Comparison of ENCODE assay signal across 31 cellular contexts in the genomic region with DNA sequence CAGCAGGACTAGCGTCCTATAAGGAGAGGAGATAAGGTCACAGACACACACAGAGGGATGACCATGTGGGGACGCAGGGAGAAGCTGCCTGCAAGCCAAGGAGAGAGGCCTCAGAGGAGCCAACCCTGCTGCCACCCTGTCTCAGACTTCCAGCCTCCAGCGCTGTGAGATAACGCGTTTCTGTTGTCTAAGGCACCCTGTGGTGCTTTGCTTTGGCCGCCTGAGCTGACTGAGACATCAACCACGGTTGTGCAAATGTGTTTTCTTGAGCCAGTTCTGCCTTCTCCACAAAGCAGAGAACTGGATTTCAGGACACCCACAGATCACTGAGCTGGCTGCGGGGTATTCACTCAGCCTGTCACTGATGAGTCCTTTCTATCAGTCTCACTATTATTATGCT.
"Had no signal": no experiment of that assay in that cellular context is flagged by ENCODE, and none has a peak within 500 bp of the region (broad histone marks: within the 10 kb centered on the region; RNA-seq: fewer than 3 reads in every experiment).

No MANE protein-coding gene starts in this region.

- H3K4me3 ChIP-seq: colonic mucosa, gastroesophageal sphincter, heart left ventricle, hepatocyte, lower lobe of right lung, mucosa of descending colon, ovary, psoas muscle, sigmoid colon, spleen, testis, tibial artery had no signal

- H3K4me1 Mint-ChIP-seq: endodermal cell; memory B cell; stimulated activated memory B cell treated with anti-CD40 and anti-IgM and Interleukin-4, amounts not matched to agents 10 μg/mL and 1 μg/mL and 100 μg/mL, for 72 hours had no signal

- H3K27ac Mint-ChIP-seq: dendritic cell treated with granulocyte-macrophage colony-stimulating factor and Interleukin-4, amounts not matched to agents 40 ng/mL and 50 ng/mL, for 4 days; endodermal cell; memory B cell; mesothelial cell of epicardium; naive thymus-derived CD4-positive, alpha-beta T cell; stimulated activated memory B cell treated with anti-CD40 and anti-IgM and Interleukin-4, amounts not matched to agents 10 μg/mL and 1 μg/mL and 100 μg/mL, for 72 hours; type B pancreatic cell had no signal

- DNase-seq: colonic mucosa; effector CD8-positive, alpha-beta T cell; endodermal cell; foreskin keratinocyte; heart left ventricle; kidney glomerular epithelial cell; left ventricle myocardium superior; lower lobe of right lung; mucosa of descending colon; naive thymus-derived CD4-positive, alpha-beta T cell; nephron progenitor cell; occipital lobe; ovary; posterior cingulate gyrus; psoas muscle; right cardiac atrium; sigmoid colon; spleen; stimulated activated CD4-positive, alpha-beta T cell treated with anti-CD3 and anti-CD28 coated beads, Interleukin-4, amount 100 ng/mL, for 4 hours; stimulated activated naive CD8-positive, alpha-beta T cell treated with anti-CD3 and anti-CD28 coated beads, Interleukin-15, Interleukin-2, amounts not matched to agents 100 U/mL and 50 U/mL, for 24 hours; substantia nigra; testis; tibial artery had no signal

- H3K27me3 Mint-ChIP-seq: dendritic cell treated with granulocyte-macrophage colony-stimulating factor and Interleukin-4, amounts not matched to agents 40 ng/mL and 50 ng/mL, for 4 days; memory B cell; stimulated activated memory B cell treated with anti-CD40 and anti-IgM and Interleukin-4, amounts not matched to agents 10 μg/mL and 1 μg/mL and 100 μg/mL, for 72 hours had no signal

- H3K4me3 Mint-ChIP-seq: dendritic cell treated with granulocyte-macrophage colony-stimulating factor and Interleukin-4, amounts not matched to agents 40 ng/mL and 50 ng/mL, for 4 days; endodermal cell; memory B cell; mesothelial cell of epicardium; naive thymus-derived CD4-positive, alpha-beta T cell; nephron progenitor cell; stimulated activated memory B cell treated with anti-CD40 and anti-IgM and Interleukin-4, amounts not matched to agents 10 μg/mL and 1 μg/mL and 100 μg/mL, for 72 hours; type B pancreatic cell had no signal

- H3K36me3 Mint-ChIP-seq: memory B cell; mesothelial cell of epicardium; naive thymus-derived CD4-positive, alpha-beta T cell; stimulated activated memory B cell treated with anti-CD40 and anti-IgM and Interleukin-4, amounts not matched to agents 10 μg/mL and 1 μg/mL and 100 μg/mL, for 72 hours; type B pancreatic cell had no signal

- H3K9me3 Mint-ChIP-seq: dendritic cell treated with granulocyte-macrophage colony-stimulating factor and Interleukin-4, amounts not matched to agents 40 ng/mL and 50 ng/mL, for 4 days; naive thymus-derived CD4-positive, alpha-beta T cell; stimulated activated memory B cell treated with anti-CD40 and anti-IgM and Interleukin-4, amounts not matched to agents 10 μg/mL and 1 μg/mL and 100 μg/mL, for 72 hours; type B pancreatic cell had no signal

- ATAC-seq: esophagus mucosa; foreskin keratinocyte; gastroesophageal sphincter; heart left ventricle; left ventricle myocardium superior; lower lobe of right lung; mucosa of descending colon; naive thymus-derived CD4-positive, alpha-beta T cell; psoas muscle; right cardiac atrium; stimulated activated memory B cell treated with anti-CD40 and anti-IgM and Interleukin-4, amounts not matched to agents 10 μg/mL and 1 μg/mL and 100 μg/mL, for 72 hours; stimulated activated naive CD8-positive, alpha-beta T cell treated with anti-CD3 and anti-CD28 coated beads, Interleukin-15, Interleukin-2, amounts not matched to agents 100 U/mL and 50 U/mL, for 24 hours had no signal
